In genomic region chr20:36919715-36920333, GRCh38 we compare ENCODE assay signal across 8 cellular contexts. TPM values are rescaled to one million over a fixed set of nuclear protein-coding genes. Genes with fewer than 3 reads are reported as not detected.
A peak's percentile ranks its signal among the peaks of the same experiment; 100 is the strongest.
DNase-seq lines count a peak whose midpoint lies in the region; ATAC-seq and TF ChIP-seq lines count a peak whose summit lies in the region.

No MANE protein-coding gene starts in this region.

- no peaks in the 10 kb centered on the region for H3F3A ChIP-seq in PC-3 (ENCODE audit: low read length, unreplicated experiment)

- H3K4me1 ChIP-seq in PC-3 (ENCODE audit: insufficient read depth, low read length), result peaks cover 10% of the 10 kb centered on the region
- no peaks in the 10 kb centered on the region for H3K4me1 ChIP-seq in testis

- no peaks in the 10 kb centered on the region for H4K20me1 ChIP-seq in PC-3 (ENCODE audit: low read length)

- H3K27me3 ChIP-seq in PC-3 (ENCODE audit: low read length), result no peaks in the 10 kb centered on the region
- no peaks in the 10 kb centered on the region for H3K27me3 ChIP-seq in testis

- H3K27ac Mint-ChIP-seq in activated CD4-positive, alpha-beta T cell treated with anti-CD3 and anti-CD28 coated beads for 36 hours, result peak overlapping the region; percentile 82
- H3K27ac Mint-ChIP-seq in MCF 10A (ENCODE audit: low read depth, unreplicated experiment), result no peak overlapping the region

- POLR2A ChIA-PET in activated CD4-positive, alpha-beta T cell treated with anti-CD3 and anti-CD28 coated beads for 36 hours (lab: Charles Lee), result interaction anchor here (0.7 to 1.0 kb wide), 3 partner anchors 65 to 909 kb away, joined by 3 read pairs; no protein-coding TSS in a partner anchor
- POLR2A ChIA-PET in PC-3 (lab: Charles Lee; ENCODE audit: unreplicated experiment) (interaction anchor here (0.5 kb wide), 1 partner anchor 127 kb away, joined by 5 read pairs; no protein-coding TSS in a partner anchor), MCF 10A (lab: Yijun Ruan, JAX) (interaction anchor here (0.6 to 1.5 kb wide), 4 partner anchors 49 to 259 kb away, joined by 3 to 5 read pairs (median 4); partner anchors contain the start of gene RPN2)

- BruUV-seq in PC-3 (replicated peaks; lab: Mats Ljungman, UMichigan) (no TSS peak), MCF 10A (replicated peaks; lab: Mats Ljungman, UMichigan) (no TSS peak)

- H3K4me3 Mint-ChIP-seq in activated CD4-positive, alpha-beta T cell treated with anti-CD3 and anti-CD28 coated beads for 36 hours, result no peak overlapping the region
- no peak overlapping the region for H3K4me3 Mint-ChIP-seq in MCF 10A (ENCODE audit: unreplicated experiment)

- TF ChIP-seq CTCF in PC-3 (conservative IDR thresholded peaks at IDR 0.05; ENCODE audit: low read depth, low read length), result peak; percentile 86
- TF ChIP-seq CTCF in MCF 10A (IDR thresholded peaks at IDR 0.05; ENCODE audit: unreplicated experiment), result peak; percentile 65
- peak; percentile 74 to 96 (median 87) for TF ChIP-seq CTCF in testis (IDR thresholded peaks at IDR 0.05)

- CTCF ChIA-PET in activated CD4-positive, alpha-beta T cell treated with anti-CD3 and anti-CD28 coated beads for 36 hours (lab: Charles Lee), result interaction anchor here (0.6 to 2.0 kb wide), 22 partner anchors 9 to 781 kb away, joined by 3 to 25 read pairs (median 3); no protein-coding TSS in a partner anchor
- CTCF ChIA-PET in PC-3 (lab: Charles Lee), result interaction anchor here (0.6 to 0.7 kb wide), 2 partner anchors 60 to 111 kb away, joined by 3 to 4 read pairs; no protein-coding TSS in a partner anchor
- CTCF ChIA-PET in MCF 10A (lab: Yijun Ruan, JAX), result interaction anchor here (0.6 to 2.2 kb wide), 22 partner anchors 9 to 1000 kb away, joined by 3 to 10 read pairs (median 3); no protein-coding TSS in a partner anchor

- peak; percentile 35 for DNase-seq in activated CD4-positive, alpha-beta T cell treated with anti-CD3 and anti-CD28 coated beads for 36 hours
- DNase-seq in activated CD4-positive, alpha-beta T cell treated with anti-CD3 and anti-CD28 coated beads, Interleukin-2, amount 50 U/mL, for 48 hours, result no peak
- peak; percentile 23 for DNase-seq in HuH-7.5 (ENCODE audit: low spot score)
- peak; percentile 78 for DNase-seq in PC-3
- DNase-seq in MCF 10A (ENCODE audit: unreplicated experiment), result peak; percentile 66
- DNase-seq in iris pigment epithelial cell (ENCODE audit: low read depth), result peak; percentile 73
- peak; percentile 26 for DNase-seq in testis
- no peak for DNase-seq in stimulated activated naive CD4-positive, alpha-beta T cell treated with Interleukin-2 at 50 U/mL for 16 hours (lab: John Stamatoyannopoulos, UW)

- H3K36me3 ChIP-seq in PC-3 (ENCODE audit: low read depth, low read length), result no peaks in the 10 kb centered on the region; the same call in 1 of the 2 replicates
- no peaks in the 10 kb centered on the region for H3K36me3 ChIP-seq in testis (ENCODE audit: low read depth, missing control alignments)

- intact Hi-C loops in activated CD4-positive, alpha-beta T cell treated with anti-CD3 and anti-CD28 coated beads for 36 hours (cut with DNase I, micrococcal nuclease), result no loop called here
- intact Hi-C loops in PC-3 (cut with micrococcal nuclease) (no loop called here), MCF 10A (cut with micrococcal nuclease) (loop anchor here (5.0 to 10.0 kb wide), 3 partner anchors 255 to 718 kb away; no protein-coding TSS in a partner anchor), testis (cut with DNase I; ENCODE audit: low total_unique reads) (no loop called here)

- H3K9me2 ChIP-seq in PC-3 (replicated peaks; ENCODE audit: low read length), result no peaks in the 10 kb centered on the region

- peak overlapping the region; percentile 19; the same call in 1 of the 2 replicates for H2AFZ ChIP-seq in PC-3 (ENCODE audit: low read length)

- TF ChIP-seq POLR2A in testis (IDR thresholded peaks at IDR 0.05), result no peak

- H3K27me3 Mint-ChIP-seq in activated CD4-positive, alpha-beta T cell treated with anti-CD3 and anti-CD28 coated beads for 36 hours, result no peaks in the 10 kb centered on the region
- no peaks in the 10 kb centered on the region for H3K27me3 Mint-ChIP-seq in MCF 10A (ENCODE audit: insufficient read depth, unreplicated experiment)

- no peak overlapping the region for H3K4me3 ChIP-seq in PC-3 (ENCODE audit: low read length)
- H3K4me3 ChIP-seq in testis, result no peak overlapping the region

- H3K79me2 ChIP-seq in PC-3 (ENCODE audit: low read length), result no peaks in the 10 kb centered on the region

- H3K9me3 ChIP-seq in PC-3 (ENCODE audit: low read length) (no peaks in the 10 kb centered on the region), testis (no peaks in the 10 kb centered on the region)

- peak; percentile 77 for ATAC-seq in activated CD4-positive, alpha-beta T cell treated with anti-CD3 and anti-CD28 coated beads for 36 hours
- peak; percentile 65 for ATAC-seq in PC-3

- H3K4me1 Mint-ChIP-seq in activated CD4-positive, alpha-beta T cell treated with anti-CD3 and anti-CD28 coated beads for 36 hours, result peaks cover 20% of the 10 kb centered on the region
- H3K4me1 Mint-ChIP-seq in MCF 10A (ENCODE audit: insufficient read depth, unreplicated experiment), result no peaks in the 10 kb centered on the region

- no peak overlapping the region for H3K4me2 ChIP-seq in PC-3 (ENCODE audit: low read length)

- 17 to 26% methylated on average over 2 of the region's 2 CpGs for WGBS in testis, 2 donors

- no peaks in the 10 kb centered on the region for H3K9me3 Mint-ChIP-seq in activated CD4-positive, alpha-beta T cell treated with anti-CD3 and anti-CD28 coated beads for 36 hours (ENCODE audit: low read depth)
- no peaks in the 10 kb centered on the region for H3K9me3 Mint-ChIP-seq in MCF 10A (ENCODE audit: unreplicated experiment)

- H3K36me3 Mint-ChIP-seq in activated CD4-positive, alpha-beta T cell treated with anti-CD3 and anti-CD28 coated beads for 36 hours (ENCODE audit: low read depth), result peaks cover 21% of the 10 kb centered on the region
- no peaks in the 10 kb centered on the region for H3K36me3 Mint-ChIP-seq in MCF 10A (ENCODE audit: insufficient read depth, unreplicated experiment)

- no peak overlapping the region for H3K27ac ChIP-seq in PC-3 (ENCODE audit: low read length)
- no peak overlapping the region for H3K27ac ChIP-seq in testis

- H3K9ac ChIP-seq in PC-3 (ENCODE audit: low read length), result no peak overlapping the region

RNA-seq across cellular contexts. Expression of gene SAMHD1, which starts 31.7 kb away (rescaled TPM):
- 10 to 100 TPM; 35.6 to 36.9 TPM for total RNA-seq in activated CD4-positive, alpha-beta T cell treated with anti-CD3 and anti-CD28 coated beads for 36 hours
- total RNA-seq in PC-3 (2014; rRNA removed) (23.0 and 24.2 TPM in 2 replicates), MCF 10A (2022) (2.6 and 3.5 TPM in 2 replicates), testis (10 to 100 TPM; 61.9 to 79.0 TPM)
- 38.7 TPM for polyA plus RNA-seq in testis (ENCODE audit: insufficient read depth, low read depth, low replicate concordance)

RNA-seq across cellular contexts. Expression of gene TLDC2, which starts 43.9 kb away (rescaled TPM):
- not detected for total RNA-seq in activated CD4-positive, alpha-beta T cell treated with anti-CD3 and anti-CD28 coated beads for 36 hours
- total RNA-seq in PC-3 (2014; rRNA removed) (not detected in 2 replicates), MCF 10A (2022) (not detected in 2 replicates), testis (1 to 10 TPM; 2.8 to 3.4 TPM)
- 2.9 TPM for polyA plus RNA-seq in testis (ENCODE audit: insufficient read depth, low read depth, low replicate concordance)

Comparison
In these comparisons a context has a peak if more than half of its experiments do, and no peak if none do; other contexts are left out.
1. DNase-seq: peak in activated CD4-positive, alpha-beta T cell treated with anti-CD3 and anti-CD28 coated beads for 36 hours (single experiment), HuH-7.5 (single experiment), PC-3 (single experiment), MCF 10A (single experiment), iris pigment epithelial cell (single experiment) and testis (single experiment); none in activated CD4-positive, alpha-beta T cell treated with anti-CD3 and anti-CD28 coated beads, Interleukin-2, amount 50 U/mL, for 48 hours (0 of 2) and stimulated activated naive CD4-positive, alpha-beta T cell treated with Interleukin-2 at 50 U/mL for 16 hours (single experiment).
2. Peak in every context shown above with its lines, with median percentiles within 50 percentile points of each other: CTCF ChIP-seq.